In genomic region chr1:168498159-168498609, GRCh38 we compare ENCODE assay signal across 9 cellular contexts. TPM values are rescaled to one million over a fixed set of nuclear protein-coding genes. Genes with fewer than 3 reads are reported as not detected.
DNase-seq lines count a peak whose midpoint lies in the region; ATAC-seq and TF ChIP-seq lines count a peak whose summit lies in the region.
"Had no signal": no experiment of that assay in that cellular context is flagged by ENCODE, and none has a peak within 500 bp of the region (broad histone marks: within the 10 kb centered on the region; RNA-seq: fewer than 3 reads in every experiment).

No MANE protein-coding gene starts in this region.

- TF ChIP-seq CTCF in HFFc6 (IDR thresholded peaks at IDR 0.05) (no peak), omental fat pad (IDR thresholded peaks at IDR 0.05) (no peak)

- peaks cover 4% of the 10 kb centered on the region for H3K27me3 Mint-ChIP-seq in HFFc6 (ENCODE audit: insufficient read depth)

- H3K4me3 Mint-ChIP-seq in HFFc6: no peak overlapping the region

- no peaks in the 10 kb centered on the region for H3K9me3 Mint-ChIP-seq in HFFc6

- no peaks in the 10 kb centered on the region for H3K36me3 Mint-ChIP-seq in HFFc6 (ENCODE audit: low read depth)

- no peak for ATAC-seq in omental fat pad (ENCODE audit: low FRiP score)
- ATAC-seq: psoas muscle had no signal

- peaks cover 40% of the 10 kb centered on the region for H3K4me1 Mint-ChIP-seq in HFFc6 (ENCODE audit: low read depth)

- H3K27ac Mint-ChIP-seq in HFFc6: no peak overlapping the region

- DNase-seq in HFFc6 (peak; percentile 6), NCI-H2227 (lab: John Stamatoyannopoulos, UW; ENCODE audit: unreplicated experiment) (peak; percentile 37), fibroblast of gingiva (ENCODE audit: low read depth) (peak; percentile 72), renal cortical epithelial cell (ENCODE audit: low read depth) (peak; percentile 50), HuH-7 (ENCODE audit: low spot score) (no peak), omental fat pad (ENCODE audit: low spot score) (no peak), iPS-NIHi11 (ENCODE audit: low spot score) (no peak)
- DNase-seq: effector memory CD4-positive, alpha-beta T cell; psoas muscle had no signal

RNA-seq across cellular contexts. Expression of gene XCL2, which starts 45.6 kb away (rescaled TPM):
- not detected for total RNA-seq in HFFc6 (2021; fragmentation: NEBNext Ultra II Directional; extraction: Animal tissue kit (Norgen Biotek cat#: 25700))
- total RNA-seq in renal cortical epithelial cell: not detected in 2 replicates
- 1 to 10 TPM in 1 of 4 donors, not detected in 3; 1.6 TPM for total RNA-seq in omental fat pad
- total RNA-seq: psoas muscle had no signal

Comparison
In these comparisons a context has a peak if more than half of its experiments do, and no peak if none do; other contexts are left out.
1. DNase-seq: peak in HFFc6 (single experiment), NCI-H2227 (single experiment), fibroblast of gingiva (single experiment) and renal cortical epithelial cell (single experiment); none in HuH-7 (single experiment), omental fat pad (single experiment) and iPS-NIHi11 (single experiment).